ENCODE assay signal across 10 cellular contexts in the genomic region with DNA sequence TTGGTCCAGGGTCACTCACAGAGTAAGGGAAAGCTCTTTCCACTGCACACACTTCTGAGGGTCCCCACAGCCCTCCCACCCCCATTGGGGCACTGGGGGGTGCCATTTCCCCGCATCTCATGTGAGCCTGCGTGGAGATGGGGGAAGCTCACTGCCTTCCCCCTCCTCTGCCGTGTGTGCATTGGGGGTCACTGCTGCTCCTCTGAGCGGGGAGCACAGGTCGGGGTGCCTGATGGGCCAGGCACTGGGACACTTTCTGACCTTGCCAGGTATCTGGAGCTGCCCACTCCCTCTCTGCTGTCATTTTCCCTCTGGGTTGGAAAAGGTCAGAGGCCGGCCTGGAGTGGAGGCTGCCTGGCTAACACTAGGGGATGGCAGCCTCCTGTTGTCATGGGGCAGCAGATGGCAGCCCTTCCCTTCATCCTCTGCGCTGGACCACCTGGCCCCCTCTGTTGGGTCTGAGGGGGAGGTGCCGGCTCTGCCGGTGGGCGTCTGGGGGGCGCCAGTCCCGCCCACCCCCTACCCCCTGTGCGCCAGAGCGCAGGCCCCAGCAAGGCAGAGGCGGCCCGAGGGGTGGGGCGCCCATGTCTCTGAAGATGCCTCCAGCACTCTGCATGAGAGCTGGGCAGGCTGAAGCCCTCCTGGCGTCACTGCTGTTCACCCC. TPM values are rescaled to one million over a fixed set of nuclear protein-coding genes. Genes with fewer than 3 reads are reported as not detected.
A peak's percentile ranks its signal among the peaks of the same experiment; 100 is the strongest.
DNase-seq lines count a peak whose midpoint lies in the region; ATAC-seq and TF ChIP-seq lines count a peak whose summit lies in the region.
"Had no signal": no experiment of that assay in that cellular context is flagged by ENCODE, and none has a peak within 500 bp of the region (broad histone marks: within the 10 kb centered on the region; RNA-seq: fewer than 3 reads in every experiment).

No MANE protein-coding gene starts in this region.

- H3K4me3 Mint-ChIP-seq in T-helper 1 cell treated with Interleukin-12 subunit alpha and Interleukin-12 subunit beta and Interleukin-4 antibody, amounts not matched to agents 30 μg/mL and 1 μg/mL, for 36 hours = no peak overlapping the region
- H3K4me3 Mint-ChIP-seq in stimulated activated naive CD8-positive, alpha-beta T cell treated with anti-CD3 and anti-CD28 coated beads, Interleukin-15, amount 100 ng/mL, for 72 hours = peak overlapping the region; percentile 39 to 64

- no peak overlapping the region for H2AFZ ChIP-seq in OCI-LY3 (ENCODE audit: low read depth, low read length)

- H3K4me2 ChIP-seq in OCI-LY3 (ENCODE audit: low read length) = peak overlapping the region; percentile 72

- peaks cover 13% of the 10 kb centered on the region for H3K79me2 ChIP-seq in OCI-LY3 (ENCODE audit: low read length)

- DNase-seq in T-helper 1 cell (no peak), left cardiac atrium (peak; percentile 22), NCI-H2081 (lab: John Stamatoyannopoulos, UW) (no peak)
- no peak for DNase-seq in stimulated activated naive CD8-positive, alpha-beta T cell treated with anti-CD3 and anti-CD28 coated beads, Interleukin-15, amount 100 ng/mL, for 72 hours
- DNase-seq: foreskin melanocyte had no signal

- H3K4me3 ChIP-seq in OCI-LY3 (ENCODE audit: low read length) = peak overlapping the region; percentile 70

- H3K27ac ChIP-seq in OCI-LY3 (ENCODE audit: low read length) = no peak overlapping the region

- no peaks in the 10 kb centered on the region for H3K27me3 ChIP-seq in OCI-LY3 (ENCODE audit: low read depth, low read length)

- H3K9me3 Mint-ChIP-seq in T-helper 1 cell treated with Interleukin-12 subunit alpha and Interleukin-12 subunit beta and Interleukin-4 antibody, amounts not matched to agents 30 μg/mL and 1 μg/mL, for 36 hours = no peaks in the 10 kb centered on the region
- no peaks in the 10 kb centered on the region for H3K9me3 Mint-ChIP-seq in stimulated activated naive CD8-positive, alpha-beta T cell treated with anti-CD3 and anti-CD28 coated beads, Interleukin-15, amount 100 ng/mL, for 72 hours

- H3K36me3 ChIP-seq in OCI-LY3 (replicated peaks; ENCODE audit: low read depth, low read length) = peaks cover 2% of the 10 kb centered on the region

- intact Hi-C loops in left cardiac atrium (cut with DNase I) = no loop called here

- H3K4me1 ChIP-seq in OCI-LY3 (ENCODE audit: low read length) = peaks cover 26% of the 10 kb centered on the region

- H3K27me3 Mint-ChIP-seq in T-helper 1 cell treated with Interleukin-12 subunit alpha and Interleukin-12 subunit beta and Interleukin-4 antibody, amounts not matched to agents 30 μg/mL and 1 μg/mL, for 36 hours (ENCODE audit: low read depth) = no peaks in the 10 kb centered on the region
- H3K27me3 Mint-ChIP-seq in stimulated activated naive CD8-positive, alpha-beta T cell treated with anti-CD3 and anti-CD28 coated beads, Interleukin-15, amount 100 ng/mL, for 72 hours = no peaks in the 10 kb centered on the region

- peaks cover 13% of the 10 kb centered on the region for H3K4me1 Mint-ChIP-seq in T-helper 1 cell treated with Interleukin-12 subunit alpha and Interleukin-12 subunit beta and Interleukin-4 antibody, amounts not matched to agents 30 μg/mL and 1 μg/mL, for 36 hours (ENCODE audit: low read depth)
- peaks cover 90% of the 10 kb centered on the region for H3K4me1 Mint-ChIP-seq in stimulated activated naive CD8-positive, alpha-beta T cell treated with anti-CD3 and anti-CD28 coated beads, Interleukin-15, amount 100 ng/mL, for 72 hours

- H3K36me3 Mint-ChIP-seq in T-helper 1 cell treated with Interleukin-12 subunit alpha and Interleukin-12 subunit beta and Interleukin-4 antibody, amounts not matched to agents 30 μg/mL and 1 μg/mL, for 36 hours (ENCODE audit: low read depth) = no peaks in the 10 kb centered on the region

- ATAC-seq in left cardiac atrium (no peak), GM18511 (IDR thresholded peaks at IDR 0.05; ENCODE audit: unreplicated experiment) (no peak), HG02623 (IDR thresholded peaks at IDR 0.05; ENCODE audit: unreplicated experiment) (no peak)
- peak; percentile 58 for ATAC-seq in stimulated activated naive CD8-positive, alpha-beta T cell treated with anti-CD3 and anti-CD28 coated beads, Interleukin-15, amount 100 ng/mL, for 72 hours

- no peaks in the 10 kb centered on the region for H3K9me3 ChIP-seq in OCI-LY3 (ENCODE audit: insufficient read depth, low read length)

- peaks cover 41% of the 10 kb centered on the region for H4K20me1 ChIP-seq in OCI-LY3 (ENCODE audit: insufficient read depth, low read length)

- no peak for TF ChIP-seq CTCF in OCI-LY3 (IDR thresholded peaks at IDR 0.05; ENCODE audit: low read depth, low read length)

- H3K27ac Mint-ChIP-seq in T-helper 1 cell treated with Interleukin-12 subunit alpha and Interleukin-12 subunit beta and Interleukin-4 antibody, amounts not matched to agents 30 μg/mL and 1 μg/mL, for 36 hours = peak overlapping the region; percentile 41
- H3K27ac Mint-ChIP-seq in stimulated activated naive CD8-positive, alpha-beta T cell treated with anti-CD3 and anti-CD28 coated beads, Interleukin-15, amount 100 ng/mL, for 72 hours = no peak overlapping the region

- H3K9ac ChIP-seq in OCI-LY3 (ENCODE audit: low read length) = no peak overlapping the region

RNA-seq across cellular contexts. Expression of gene SSBP4, which starts 9.1 kb away (rescaled TPM):
- total RNA-seq in left cardiac atrium = 10 to 100 TPM; 37.4 to 49.3 TPM

RNA-seq across cellular contexts. Expression of gene ISYNA1, which starts 9.6 kb away (rescaled TPM):
- total RNA-seq in left cardiac atrium = 10 to 100 TPM; 29.2 to 44.6 TPM

RNA-seq across cellular contexts. Expression of gene LRRC25, which starts 30.9 kb away (rescaled TPM):
- 1 to 10 TPM; 4.9 to 8.7 TPM for total RNA-seq in left cardiac atrium
- total RNA-seq: activated CD8-positive, alpha-beta memory T cell treated with anti-CD3 and anti-CD28 coated beads for 36 hours had no signal

RNA-seq across cellular contexts. Expression of gene GDF15, which starts 42.3 kb away (rescaled TPM):
- total RNA-seq in left cardiac atrium = 1 to 10 TPM in 1 of 2 donors, under 1 TPM in 1; 0.50 to 1.5 TPM
- total RNA-seq: activated CD8-positive, alpha-beta memory T cell treated with anti-CD3 and anti-CD28 coated beads for 36 hours had no signal
